In the genomic region with DNA sequence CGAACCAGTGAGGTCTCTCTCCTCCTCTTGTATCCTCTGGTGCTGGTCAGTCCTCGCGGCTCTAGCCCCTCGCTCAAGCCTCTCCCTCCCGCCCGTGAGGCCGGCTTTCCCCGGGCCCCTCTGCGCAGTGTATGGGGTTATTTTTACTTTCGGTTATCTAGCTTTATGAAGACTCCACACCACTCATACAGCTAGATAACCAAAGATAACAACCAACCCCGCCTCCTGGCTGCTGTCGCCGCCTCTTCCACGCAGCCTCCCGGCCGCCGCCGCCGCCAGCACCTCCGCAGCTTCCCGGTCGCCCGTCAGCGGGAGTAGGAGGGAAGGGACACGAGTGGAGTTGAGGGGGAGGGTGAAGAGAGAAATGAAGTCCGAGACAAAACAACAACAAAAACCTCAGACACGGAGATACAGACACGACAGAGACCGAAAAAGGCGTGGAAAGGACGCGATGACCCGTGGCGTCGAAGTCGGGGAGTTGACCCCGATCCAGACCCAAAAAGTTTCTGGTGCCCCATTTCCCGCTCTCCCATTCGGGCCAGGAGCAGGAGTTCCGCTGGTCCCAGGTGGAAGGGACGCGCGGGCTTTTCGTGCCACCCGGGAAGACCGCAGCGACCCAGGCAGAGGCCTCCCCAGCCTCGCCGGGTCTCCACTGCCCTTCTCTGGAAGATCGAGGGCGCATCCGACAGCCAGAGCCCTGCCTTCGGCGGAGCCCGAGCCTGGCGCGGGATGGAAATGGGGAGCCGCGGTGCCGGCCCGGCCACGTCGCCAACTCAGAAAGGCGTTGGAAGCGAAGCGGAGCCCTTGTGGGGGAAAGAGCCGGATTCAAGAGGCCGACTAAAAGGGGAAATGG, we compare ENCODE assay signal across 8 cellular contexts. TPM values are rescaled to one million over a fixed set of nuclear protein-coding genes. Genes with fewer than 3 reads are reported as not detected.
DNase-seq lines count a peak whose midpoint lies in the region; ATAC-seq and TF ChIP-seq lines count a peak whose summit lies in the region.

No MANE protein-coding gene starts in this region.

- intact Hi-C loops in mucosa of descending colon (cut with DNase I, micrococcal nuclease) = no loop called here

- peaks cover 66% of the 10 kb centered on the region for H3K27me3 Mint-ChIP-seq in activated naive CD4-positive, alpha-beta T cell treated with anti-CD3 and anti-CD28 coated beads, Interleukin-2, amount 50 U/mL, for 24 hours

- DNase-seq in GM10248 (ENCODE audit: extremely low spot score) (peak; percentile 76), MV-4-11 (lab: John Stamatoyannopoulos, UW) (peak; percentile 46), mucosa of descending colon (peak in 1 of 3 donors; percentile 39), HT-29 (ENCODE audit: low spot score) (no peak), glomerular visceral epithelial cell (ENCODE audit: extremely low spot score) (no peak)

- no peak overlapping the region for H3K4me3 ChIP-seq in mucosa of descending colon

- no peaks in the 10 kb centered on the region for H3K9me3 Mint-ChIP-seq in activated naive CD4-positive, alpha-beta T cell treated with anti-CD3 and anti-CD28 coated beads, Interleukin-2, amount 50 U/mL, for 24 hours

- no peak for TF ChIP-seq CTCF in GM10248 (IDR thresholded peaks at IDR 0.05; ENCODE audit: control extremely low read depth, extremely low read depth, low read depth, missing control alignments)
- TF ChIP-seq CTCF in mucosa of descending colon (IDR thresholded peaks at IDR 0.05) = no peak

- peaks cover 21% of the 10 kb centered on the region for H3K4me1 ChIP-seq in mucosa of descending colon (ENCODE audit: low read depth)

- ATAC-seq in mucosa of descending colon = peak; percentile 50
- ATAC-seq in HG03378 (IDR thresholded peaks at IDR 0.05; ENCODE audit: unreplicated experiment) = no peak
- no peak for ATAC-seq in GM21390 (IDR thresholded peaks at IDR 0.05; ENCODE audit: unreplicated experiment)

- H3K27ac Mint-ChIP-seq in activated naive CD4-positive, alpha-beta T cell treated with anti-CD3 and anti-CD28 coated beads, Interleukin-2, amount 50 U/mL, for 24 hours = peak overlapping the region; percentile 75

- CTCF ChIA-PET in GM10248 (lab: Yijun Ruan, JAX) = interaction anchor here (0.6 to 3.7 kb wide), 8 partner anchors 12 to 80 kb away, joined by 3 to 43 read pairs (median 11); a partner anchor contains a TSS

- POLR2A ChIA-PET in GM10248 (lab: Yijun Ruan, JAX) = interaction anchor here (0.6 to 1.0 kb wide), 2 partner anchors 8 to 12 kb away, joined by 5 to 7 read pairs; no protein-coding TSS in a partner anchor

- no peaks in the 10 kb centered on the region for H3K36me3 ChIP-seq in mucosa of descending colon (ENCODE audit: low read depth)

- H3K36me3 Mint-ChIP-seq in activated naive CD4-positive, alpha-beta T cell treated with anti-CD3 and anti-CD28 coated beads, Interleukin-2, amount 50 U/mL, for 24 hours = peaks cover 4% of the 10 kb centered on the region

- peak overlapping the region; percentile 94 for H3K4me3 Mint-ChIP-seq in activated naive CD4-positive, alpha-beta T cell treated with anti-CD3 and anti-CD28 coated beads, Interleukin-2, amount 50 U/mL, for 24 hours

- H3K4me1 Mint-ChIP-seq in activated naive CD4-positive, alpha-beta T cell treated with anti-CD3 and anti-CD28 coated beads, Interleukin-2, amount 50 U/mL, for 24 hours = peaks cover 14% of the 10 kb centered on the region

- H3K9me3 ChIP-seq in mucosa of descending colon = no peaks in the 10 kb centered on the region

RNA-seq across cellular contexts. Expression of a gene that starts 51.4 kb away (rescaled TPM):
- not detected for total RNA-seq in mucosa of descending colon
- total RNA-seq in HT-29 (2014; rRNA removed; shearing (Covaris generic)) = not detected in 2 replicates

Comparison
In these comparisons a context has a peak if more than half of its experiments do, and no peak if none do; other contexts are left out.
1. DNase-seq: peak in GM10248 (single experiment) and MV-4-11 (single experiment); none in HT-29 (single experiment) and glomerular visceral epithelial cell (single experiment).